In genomic region chr11:35736952-35737351, GRCh38 we compare ENCODE assay signal across 26 cellular contexts.
"Had no signal": no experiment of that assay in that cellular context is flagged by ENCODE, and none has a peak within 500 bp of the region (broad histone marks: within the 10 kb centered on the region; RNA-seq: fewer than 3 reads in every experiment).

No MANE protein-coding gene starts in this region.

- H3K4me3 ChIP-seq: colonic mucosa had no signal

- H3K27me3 Mint-ChIP-seq: activated CD4-positive, alpha-beta memory T cell treated with anti-CD3 and anti-CD28 coated beads for 36 hours; activated CD4-positive, alpha-beta T cell treated with anti-CD3 and anti-CD28 coated beads for 36 hours; activated CD4-positive, alpha-beta T cell treated with anti-CD3 and anti-CD28 coated beads, Interleukin-2, amount 10 ng/mL, durations not matched to agents 24 days and 14 days; activated CD8-positive, alpha-beta memory T cell treated with anti-CD3 and anti-CD28 coated beads, Interleukin-2, amount 10 ng/mL, durations not matched to agents 7 days and 5 days; activated naive CD4-positive, alpha-beta T cell treated with anti-CD3 and anti-CD28 coated beads, Interleukin-2, amount 10 ng/mL, durations not matched to agents 7 days and 5 days; activated naive CD8-positive, alpha-beta T cell had no signal

- ATAC-seq: activated CD4-positive, alpha-beta T cell treated with anti-CD3 and anti-CD28 coated beads for 36 hours; activated CD8-positive, alpha-beta memory T cell treated with anti-CD3 and anti-CD28 coated beads, Interleukin-2, amount 10 ng/mL, durations not matched to agents 7 days and 5 days; activated CD8-positive, alpha-beta T cell treated with anti-CD3 and anti-CD28 coated beads, Interleukin-2, amount 10 ng/mL, durations not matched to agents 7 days and 5 days; esophagus mucosa had no signal

- H3K4me3 Mint-ChIP-seq: activated CD4-positive, alpha-beta memory T cell treated with anti-CD3 and anti-CD28 coated beads for 36 hours; activated CD4-positive, alpha-beta T cell treated with anti-CD3 and anti-CD28 coated beads for 36 hours; activated CD4-positive, alpha-beta T cell treated with anti-CD3 and anti-CD28 coated beads, Interleukin-2, amount 10 ng/mL, durations not matched to agents 24 days and 14 days; activated CD8-positive, alpha-beta memory T cell treated with anti-CD3 and anti-CD28 coated beads, Interleukin-2, amount 10 ng/mL, durations not matched to agents 7 days and 5 days; activated CD8-positive, alpha-beta T cell treated with anti-CD3 and anti-CD28 coated beads, Interleukin-2, amount 10 ng/mL, durations not matched to agents 7 days and 5 days; activated naive CD4-positive, alpha-beta T cell treated with anti-CD3 and anti-CD28 coated beads, Interleukin-2, amount 10 ng/mL, durations not matched to agents 7 days and 5 days; activated naive CD8-positive, alpha-beta T cell; activated T-helper 1 cell treated with anti-CD3 and anti-CD28 coated beads, Interleukin-12 subunit alpha, Interleukin-12 subunit beta, Interleukin-2, Interleukin-4 antibody, amounts not matched to agents 30 ng/mL and 10 ng/mL and 1 ng/mL, durations not matched to agents 14 hours and 24 hours and 36 hours had no signal

- H3K9me3 ChIP-seq: colonic mucosa had no signal

- FAIRE-seq: astrocyte, endometrium, frontal cortex had no signal

- H3K27ac Mint-ChIP-seq: activated CD4-positive, alpha-beta memory T cell treated with anti-CD3 and anti-CD28 coated beads for 36 hours; activated CD4-positive, alpha-beta T cell treated with anti-CD3 and anti-CD28 coated beads for 36 hours; activated CD4-positive, alpha-beta T cell treated with anti-CD3 and anti-CD28 coated beads, Interleukin-2, amount 10 ng/mL, durations not matched to agents 24 days and 14 days; activated CD8-positive, alpha-beta memory T cell treated with anti-CD3 and anti-CD28 coated beads, Interleukin-2, amount 10 ng/mL, durations not matched to agents 7 days and 5 days; activated CD8-positive, alpha-beta T cell treated with anti-CD3 and anti-CD28 coated beads, Interleukin-2, amount 10 ng/mL, durations not matched to agents 7 days and 5 days; activated naive CD4-positive, alpha-beta T cell treated with anti-CD3 and anti-CD28 coated beads, Interleukin-2, amount 10 ng/mL, durations not matched to agents 7 days and 5 days; activated naive CD8-positive, alpha-beta T cell; activated T-helper 1 cell treated with anti-CD3 and anti-CD28 coated beads, Interleukin-12 subunit alpha, Interleukin-12 subunit beta, Interleukin-2, Interleukin-4 antibody, amounts not matched to agents 30 ng/mL and 10 ng/mL and 1 ng/mL, durations not matched to agents 14 hours and 24 hours and 36 hours; activated T-helper 2 cell treated with anti-CD3 and anti-CD28 coated beads, Interferon-gamma antibody, Interleukin-2, Interleukin-4, amounts not matched to agents 10 μg/mL and 5 μg/mL and 100 μg/mL, durations not matched to agents 14 hours and 24 hours and 36 hours had no signal

- H3K36me3 ChIP-seq: colonic mucosa had no signal

- DNase-seq: activated CD4-positive, alpha-beta memory T cell treated with anti-CD3 and anti-CD28 coated beads for 36 hours; activated CD4-positive, alpha-beta T cell treated with anti-CD3 and anti-CD28 coated beads for 36 hours; activated CD4-positive, alpha-beta T cell treated with anti-CD3 and anti-CD28 coated beads, Interleukin-2, amount 10 ng/mL, durations not matched to agents 24 days and 14 days; activated CD4-positive, CD25-positive, alpha-beta regulatory T cell; activated CD4-positive, CD25-positive, alpha-beta regulatory T cell treated with anti-CD3 and anti-CD28 coated beads, Interleukin-2, amount 50 U/mL, for 72 hours; activated CD8-positive, alpha-beta memory T cell treated with anti-CD3 and anti-CD28 coated beads, Interleukin-2, amount 10 ng/mL, durations not matched to agents 7 days and 5 days; activated CD8-positive, alpha-beta memory T cell treated with anti-CD3 and anti-CD28 coated beads, Interleukin-2, amount 50 U/mL, for 4 hours; activated CD8-positive, alpha-beta T cell treated with anti-CD3 and anti-CD28 coated beads, Interleukin-2, amount 10 ng/mL, durations not matched to agents 7 days and 5 days; activated effector memory CD4-positive, alpha-beta T cell treated with anti-CD3 and anti-CD28 coated beads, Interleukin-2, amount 50 U/mL, for 16 hours; activated naive CD4-positive, alpha-beta T cell treated with anti-CD3 and anti-CD28 coated beads, Interleukin-2, amount 10 ng/mL, durations not matched to agents 7 days and 5 days; activated T-cell treated with anti-CD3 and anti-CD28 coated beads, Interleukin-2, amount 50 U/mL, for 1 hour; activated T-cell treated with anti-CD3 and anti-CD28 coated beads, Interleukin-2, amount 50 U/mL, for 48 hours; amniotic stem cell; anterior cingulate cortex; caudate nucleus; colonic mucosa; effector CD8-positive, alpha-beta T cell; foreskin fibroblast; T-helper 2 cell had no signal

- H3K4me1 Mint-ChIP-seq: activated CD8-positive, alpha-beta memory T cell treated with anti-CD3 and anti-CD28 coated beads, Interleukin-2, amount 10 ng/mL, durations not matched to agents 7 days and 5 days had no signal

- H3K27ac ChIP-seq: colonic mucosa had no signal

- H3K9me3 Mint-ChIP-seq: activated CD4-positive, alpha-beta memory T cell treated with anti-CD3 and anti-CD28 coated beads for 36 hours had no signal

- H3K4me1 ChIP-seq: colonic mucosa had no signal
